Comparison of ENCODE assay signal across 32 cellular contexts in genomic region chrX:77565278-77565677, GRCh38.
"Had no signal": no experiment of that assay in that cellular context is flagged by ENCODE, and none has a peak within 500 bp of the region (broad histone marks: within the 10 kb centered on the region; RNA-seq: fewer than 3 reads in every experiment).

No MANE protein-coding gene starts in this region.

- ATAC-seq: activated CD4-positive, alpha-beta T cell treated with anti-CD3 and anti-CD28 coated beads for 36 hours; activated CD8-positive, alpha-beta memory T cell treated with anti-CD3 and anti-CD28 coated beads, Interleukin-2, amount 10 ng/mL, durations not matched to agents 7 days and 5 days; activated CD8-positive, alpha-beta T cell treated with anti-CD3 and anti-CD28 coated beads, Interleukin-2, amount 10 ng/mL, durations not matched to agents 7 days and 5 days; activated naive CD8-positive, alpha-beta T cell treated with anti-CD3 and anti-CD28 coated beads, Interleukin-2, amount 50 U/mL, for 24 hours; body of pancreas; gastroesophageal sphincter; T-helper 17 cell had no signal

- H3K4me3 ChIP-seq: adrenal gland, body of pancreas, cardiac muscle cell, colonic mucosa, esophagus squamous epithelium, gastroesophageal sphincter, heart right ventricle had no signal

- H3K4me1 ChIP-seq: adrenal gland, body of pancreas, colonic mucosa, esophagus squamous epithelium, gastroesophageal sphincter, heart right ventricle had no signal

- FAIRE-seq: endometrium, endothelial cell of umbilical vein had no signal

- H3K9me3 ChIP-seq: adrenal gland, body of pancreas, colonic mucosa, gastroesophageal sphincter had no signal

- H3K36me3 ChIP-seq: adrenal gland, cardiac muscle cell, colonic mucosa had no signal

- H3K27me3 ChIP-seq: adrenal gland, body of pancreas, cardiac muscle cell, colonic mucosa, esophagus squamous epithelium, gastroesophageal sphincter, heart right ventricle had no signal

- DNase-seq: activated CD4-positive, alpha-beta memory T cell treated with anti-CD3 and anti-CD28 coated beads for 36 hours; activated CD4-positive, alpha-beta T cell treated with anti-CD3 and anti-CD28 coated beads for 36 hours; activated CD4-positive, alpha-beta T cell treated with anti-CD3 and anti-CD28 coated beads, Interleukin-2, amount 10 ng/mL, durations not matched to agents 24 days and 14 days; activated CD4-positive, CD25-positive, alpha-beta regulatory T cell; activated CD4-positive, CD25-positive, alpha-beta regulatory T cell treated with anti-CD3 and anti-CD28 coated beads, Interleukin-2, amount 50 U/mL, for 72 hours; activated CD8-positive, alpha-beta memory T cell treated with anti-CD3 and anti-CD28 coated beads, Interleukin-2, amount 10 ng/mL, durations not matched to agents 7 days and 5 days; activated CD8-positive, alpha-beta memory T cell treated with anti-CD3 and anti-CD28 coated beads, Interleukin-2, amount 50 U/mL, for 4 hours; activated CD8-positive, alpha-beta T cell treated with anti-CD3 and anti-CD28 coated beads, Interleukin-2, amount 10 ng/mL, durations not matched to agents 7 days and 5 days; activated effector memory CD4-positive, alpha-beta T cell treated with anti-CD3 and anti-CD28 coated beads, Interleukin-2, amount 50 U/mL, for 16 hours; activated naive CD4-positive, alpha-beta T cell treated with anti-CD3 and anti-CD28 coated beads for 36 hours; activated naive CD8-positive, alpha-beta T cell treated with anti-CD3 and anti-CD28 coated beads for 36 hours; activated naive CD8-positive, alpha-beta T cell treated with anti-CD3 and anti-CD28 coated beads, Interleukin-2, amount 50 U/mL, for 24 hours; activated T-cell treated with anti-CD3 and anti-CD28 coated beads, Interleukin-2, amount 50 U/mL, for 1 hour; activated T-cell treated with anti-CD3 and anti-CD28 coated beads, Interleukin-2, amount 50 U/mL, for 48 hours; adrenal gland; amygdala; aorta; body of pancreas; central memory CD4-positive, alpha-beta T cell; cerebellar nuclear complex; colonic mucosa; effector CD8-positive, alpha-beta T cell; esophagus squamous epithelium; foreskin melanocyte; heart right ventricle; T-helper 17 cell; T1000 had no signal

- H3K27ac ChIP-seq: adrenal gland, body of pancreas, cardiac muscle cell, colonic mucosa, epithelial cell of prostate, esophagus squamous epithelium, gastroesophageal sphincter, heart right ventricle had no signal
